In genomic region chr10:71509444-71509843, GRCh38 we compare ENCODE assay signal across 15 cellular contexts.
DNase-seq lines count a peak whose midpoint lies in the region; ATAC-seq and TF ChIP-seq lines count a peak whose summit lies in the region.
"Had no signal": no experiment of that assay in that cellular context is flagged by ENCODE, and none has a peak within 500 bp of the region (broad histone marks: within the 10 kb centered on the region; RNA-seq: fewer than 3 reads in every experiment).

No MANE protein-coding gene starts in this region.

- WGBS in right lobe of liver (ENCODE audit: insufficient coverage, low coverage, low lambda C conversion rate, missing lambda C conversion rate) = 56% methylated on average over 2 of the region's 2 CpGs
- WGBS in suprapubic skin = 50% methylated on average over 2 of the region's 2 CpGs

- TF ChIP-seq POLR2A in right lobe of liver (IDR thresholded peaks at IDR 0.05) (no peak), suprapubic skin (IDR thresholded peaks at IDR 0.05) (no peak)

- no peak for ATAC-seq in right lobe of liver
- ATAC-seq: GM12878 had no signal

- in situ Hi-C loops in SK-MEL-5 (cut with HindIII; ENCODE audit: low pct_unique_long_range_greater_than_20kb, low sequenced_read_pairs) = no loop called here

- H3K36me3 ChIP-seq in right lobe of liver (no peaks in the 10 kb centered on the region), suprapubic skin (no peaks in the 10 kb centered on the region)
- H3K36me3 ChIP-seq: HAP-1 had no signal

- no peak for TF ChIP-seq CTCF in fibroblast of mammary gland (conservative IDR thresholded peaks at IDR 0.05; ENCODE audit: control insufficient read depth, insufficient read depth, low read depth, low read length)
- no peak for TF ChIP-seq CTCF in right lobe of liver (IDR thresholded peaks at IDR 0.05)
- no peak for TF ChIP-seq CTCF in suprapubic skin (IDR thresholded peaks at IDR 0.05)

- TF ChIP-seq EP300 in Ishikawa (IDR thresholded peaks at IDR 0.05; ENCODE audit: borderline replicate concordance) (no peak), suprapubic skin (IDR thresholded peaks at IDR 0.05) (no peak)

- H3K27ac ChIP-seq in right lobe of liver (no peak overlapping the region), suprapubic skin (no peak overlapping the region)
- H3K27ac ChIP-seq: 22Rv1 had no signal

- H3K4me1 ChIP-seq in right lobe of liver (no peaks in the 10 kb centered on the region), suprapubic skin (peaks cover 4% of the 10 kb centered on the region)
- H3K4me1 ChIP-seq: HAP-1 had no signal

- peak; percentile 10 for DNase-seq in DMS53 (lab: John Stamatoyannopoulos, UW)
- no peak for DNase-seq in DMS53 treated with DMSO at 0.1 percent for 48 hours (lab: John Stamatoyannopoulos, UW; ENCODE audit: unreplicated experiment)
- peak; percentile 23 for DNase-seq in SK-MEL-5 (ENCODE audit: low read depth, low spot score)
- peak; percentile 4 for DNase-seq in fibroblast of mammary gland (ENCODE audit: low read depth)
- DNase-seq in right lobe of liver = no peak
- no peak for DNase-seq in suprapubic skin (ENCODE audit: low spot score in 2 of 2)
- no peak for DNase-seq in NCI-H1105 treated with DMSO at 0.1 percent for 48 hours (lab: John Stamatoyannopoulos, UW)
- DNase-seq: ACHN; C1 segment of cervical spinal cord; CD4-positive, alpha-beta T cell; GOT3 had no signal

- H3K4me3 ChIP-seq in fibroblast of mammary gland (ENCODE audit: control insufficient read depth, low read depth, low read length) (no peak overlapping the region), right lobe of liver (no peak overlapping the region), suprapubic skin (no peak overlapping the region)
- H3K4me3 ChIP-seq: GM12878, HAP-1 had no signal

- TF ChIP-seq RAD21 in Ishikawa (IDR thresholded peaks at IDR 0.05; ENCODE audit: low read depth) = no peak

- H3K27me3 ChIP-seq in right lobe of liver (no peaks in the 10 kb centered on the region), suprapubic skin (no peaks in the 10 kb centered on the region)

- intact Hi-C loops in right lobe of liver (cut with DNase I) = no loop called here

- H3K9me3 ChIP-seq in right lobe of liver = no peaks in the 10 kb centered on the region
- no peaks in the 10 kb centered on the region for H3K9me3 ChIP-seq in suprapubic skin
- H3K9me3 ChIP-seq: HAP-1 had no signal

TF ChIP-seq in Ishikawa, 13 proteins besides CTCF, POLR2A, EP300 and RAD21:
- peak; percentile 81 for TF ChIP-seq USF1 (IDR thresholded peaks at IDR 0.05)
- TF ChIP-seq TAF1 (IDR thresholded peaks at IDR 0.05; ENCODE audit: low read depth) = no peak

Comparison
In these comparisons a context has a peak if more than half of its experiments do, and no peak if none do; other contexts are left out.
1. DNase-seq: peak in DMS53 (single experiment), SK-MEL-5 (single experiment) and fibroblast of mammary gland (single experiment); none in DMS53 treated with DMSO at 0.1 percent for 48 hours (single experiment), right lobe of liver (0 of 3), suprapubic skin (0 of 2) and NCI-H1105 treated with DMSO at 0.1 percent for 48 hours (single experiment).